ENCODE assay signal across 16 cellular contexts in the genomic region with DNA sequence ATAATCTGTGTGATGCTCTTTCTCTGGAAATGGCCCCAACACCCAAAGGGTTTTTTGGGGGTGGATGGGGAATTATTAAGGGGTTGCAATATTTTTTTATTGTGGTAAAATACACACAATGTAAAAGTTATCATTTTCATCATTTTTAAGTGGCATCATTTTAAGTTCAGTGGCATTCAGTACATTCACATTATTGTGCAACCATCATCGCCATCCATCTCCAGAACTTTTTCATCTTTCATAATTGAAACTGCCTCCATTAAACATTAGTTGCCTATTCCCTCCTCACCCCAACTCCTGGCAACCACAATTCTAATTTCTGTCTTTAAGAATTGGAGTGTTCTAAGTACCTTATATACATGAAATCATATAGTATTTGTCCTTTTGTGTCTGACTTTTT.
DNase-seq lines count a peak whose midpoint lies in the region; ATAC-seq lines count a peak whose summit lies in the region.
"Had no signal": no experiment of that assay in that cellular context is flagged by ENCODE, and none has a peak within 500 bp of the region (broad histone marks: within the 10 kb centered on the region; RNA-seq: fewer than 3 reads in every experiment).

No MANE protein-coding gene starts in this region.

- no peak overlapping the region for H3K4me3 Mint-ChIP-seq in activated naive CD4-positive, alpha-beta T cell treated with anti-CD3 and anti-CD28 coated beads, Interleukin-2, amount 10 ng/mL, durations not matched to agents 7 days and 5 days
- no peak overlapping the region for H3K4me3 Mint-ChIP-seq in activated naive CD4-positive, alpha-beta T cell treated with anti-CD3 and anti-CD28 coated beads for 36 hours
- H3K4me3 Mint-ChIP-seq in IgD-negative memory B cell (peak overlapping the region in 3 of 4 donors; percentile 31 to 94 (median 77)), memory B cell (no peak overlapping the region)
- H3K4me3 Mint-ChIP-seq: H9 had no signal

- CTCF ChIA-PET in activated naive CD4-positive, alpha-beta T cell treated with anti-CD3 and anti-CD28 coated beads, Interleukin-2, amount 10 ng/mL, durations not matched to agents 7 days and 5 days (lab: Charles Lee), result no interaction called here
- CTCF ChIA-PET in activated naive CD4-positive, alpha-beta T cell treated with anti-CD3 and anti-CD28 coated beads for 36 hours (lab: Charles Lee), result no interaction called here

- no peak for DNase-seq in activated naive CD4-positive, alpha-beta T cell treated with anti-CD3 and anti-CD28 coated beads, Interleukin-2, amount 10 ng/mL, durations not matched to agents 7 days and 5 days
- DNase-seq in activated naive CD4-positive, alpha-beta T cell treated with anti-CD3 and anti-CD28 coated beads for 36 hours, result no peak
- no peak for DNase-seq in memory B cell (ENCODE audit: low spot score in 2 of 2)
- DNase-seq in glomerular visceral epithelial cell (ENCODE audit: extremely low spot score), result no peak
- DNase-seq in RPMI8226, result no peak
- DNase-seq: 8988T; CD8-positive, alpha-beta memory T cell; COR-L47; DMS 273 treated with DMSO at 0.1 percent for 48 hours; DMS53; DND-41; EL; H9 had no signal

- peak overlapping the region; percentile 88 for H3K27ac Mint-ChIP-seq in activated naive CD4-positive, alpha-beta T cell treated with anti-CD3 and anti-CD28 coated beads, Interleukin-2, amount 10 ng/mL, durations not matched to agents 7 days and 5 days
- no peak overlapping the region for H3K27ac Mint-ChIP-seq in activated naive CD4-positive, alpha-beta T cell treated with anti-CD3 and anti-CD28 coated beads for 36 hours
- H3K27ac Mint-ChIP-seq in IgD-negative memory B cell (peak overlapping the region; percentile 50 to 99 (median 85)), memory B cell (peak overlapping the region; percentile 67)
- H3K27ac Mint-ChIP-seq: H9 had no signal

- intact Hi-C loops in activated naive CD4-positive, alpha-beta T cell treated with anti-CD3 and anti-CD28 coated beads for 36 hours (cut with micrococcal nuclease), result loop anchor here (2.0 kb wide), 1 partner anchor 21 kb away; no protein-coding TSS in a partner anchor

- ATAC-seq in memory B cell (ENCODE audit: low read depth) (no peak), HG02884 (IDR thresholded peaks at IDR 0.05; ENCODE audit: unreplicated experiment) (no peak)
- ATAC-seq: GM12878 had no signal

- H3K4me1 Mint-ChIP-seq in activated naive CD4-positive, alpha-beta T cell treated with anti-CD3 and anti-CD28 coated beads, Interleukin-2, amount 10 ng/mL, durations not matched to agents 7 days and 5 days, result peaks cover 35% of the 10 kb centered on the region
- H3K4me1 Mint-ChIP-seq in activated naive CD4-positive, alpha-beta T cell treated with anti-CD3 and anti-CD28 coated beads for 36 hours (ENCODE audit: low read depth), result peaks cover 9% of the 10 kb centered on the region
- H3K4me1 Mint-ChIP-seq in IgD-negative memory B cell (peaks cover 31 to 53% (median 43%) of the 10 kb centered on the region in 3 donors), memory B cell (peaks cover 43% of the 10 kb centered on the region)

- H3K9me3 Mint-ChIP-seq in activated naive CD4-positive, alpha-beta T cell treated with anti-CD3 and anti-CD28 coated beads, Interleukin-2, amount 10 ng/mL, durations not matched to agents 7 days and 5 days, result peaks cover 26% of the 10 kb centered on the region
- H3K9me3 Mint-ChIP-seq in activated naive CD4-positive, alpha-beta T cell treated with anti-CD3 and anti-CD28 coated beads for 36 hours, result peaks cover 11% of the 10 kb centered on the region
- H3K9me3 Mint-ChIP-seq in IgD-negative memory B cell (peaks cover 4 to 7% (median 5%) of the 10 kb centered on the region in 3 donors), memory B cell (peaks cover 5% of the 10 kb centered on the region)

- peaks cover 4% of the 10 kb centered on the region for H3K27me3 Mint-ChIP-seq in activated naive CD4-positive, alpha-beta T cell treated with anti-CD3 and anti-CD28 coated beads, Interleukin-2, amount 10 ng/mL, durations not matched to agents 7 days and 5 days
- H3K27me3 Mint-ChIP-seq in activated naive CD4-positive, alpha-beta T cell treated with anti-CD3 and anti-CD28 coated beads for 36 hours (ENCODE audit: low read depth), result no peaks in the 10 kb centered on the region
- H3K27me3 Mint-ChIP-seq in IgD-negative memory B cell (no peaks in the 10 kb centered on the region), memory B cell (no peaks in the 10 kb centered on the region)

- peaks cover 23% of the 10 kb centered on the region for H3K36me3 Mint-ChIP-seq in activated naive CD4-positive, alpha-beta T cell treated with anti-CD3 and anti-CD28 coated beads, Interleukin-2, amount 10 ng/mL, durations not matched to agents 7 days and 5 days
- H3K36me3 Mint-ChIP-seq in activated naive CD4-positive, alpha-beta T cell treated with anti-CD3 and anti-CD28 coated beads for 36 hours (ENCODE audit: low read depth), result no peaks in the 10 kb centered on the region
- H3K36me3 Mint-ChIP-seq in IgD-negative memory B cell, result no peaks in the 10 kb centered on the region
- H3K36me3 Mint-ChIP-seq in memory B cell, result peaks cover 3% of the 10 kb centered on the region

Comparison
In these comparisons a context has a peak if more than half of its experiments do, and no peak if none do; other contexts are left out.
1. H3K4me3 Mint-ChIP-seq: peak in IgD-negative memory B cell (3 of 4); none in activated naive CD4-positive, alpha-beta T cell treated with anti-CD3 and anti-CD28 coated beads, Interleukin-2, amount 10 ng/mL, durations not matched to agents 7 days and 5 days (single experiment), activated naive CD4-positive, alpha-beta T cell treated with anti-CD3 and anti-CD28 coated beads for 36 hours (single experiment) and memory B cell (single experiment).